In genomic region chr5:65820373-65820772, GRCh38 we compare ENCODE assay signal across 12 cellular contexts.
DNase-seq lines count a peak whose midpoint lies in the region; ATAC-seq and TF ChIP-seq lines count a peak whose summit lies in the region.
"Had no signal": no experiment of that assay in that cellular context is flagged by ENCODE, and none has a peak within 500 bp of the region (broad histone marks: within the 10 kb centered on the region; RNA-seq: fewer than 3 reads in every experiment).

No MANE protein-coding gene starts in this region.

- no peaks in the 10 kb centered on the region for H3K79me2 ChIP-seq in GM23338 (replicated peaks; ENCODE audit: insufficient read depth)

- H3K27me3 ChIP-seq in A673 (replicated peaks; ENCODE audit: insufficient read depth, low read depth, low read length, poor library complexity) (no peaks in the 10 kb centered on the region), GM23338 (ENCODE audit: insufficient read depth) (no peaks in the 10 kb centered on the region), dorsolateral prefrontal cortex (no peaks in the 10 kb centered on the region)

- H3K4me3 ChIP-seq in A673 (ENCODE audit: low read depth, low read length, poor library complexity, severe bottlenecking) = no peak overlapping the region
- H3K4me3 ChIP-seq in GM23338 = no peak overlapping the region
- H3K4me3 ChIP-seq in dorsolateral prefrontal cortex = peak overlapping the region in 9 of 59 donors; percentile 4 to 53 (median 46)
- H3K4me3 ChIP-seq: HAP-1 had no signal

- H3K4me1 Mint-ChIP-seq in GM23338 = peaks cover 20% of the 10 kb centered on the region

- no peak overlapping the region for H3K4me2 ChIP-seq in GM23338

- no peaks in the 10 kb centered on the region for H3F3A ChIP-seq in GM23338 (replicated peaks; ENCODE audit: low read depth)

- no peak for TF ChIP-seq CTCF in A673 (conservative IDR thresholded peaks at IDR 0.05; ENCODE audit: low read depth, low read length)
- no peak for TF ChIP-seq CTCF in GM23338 (conservative IDR thresholded peaks at IDR 0.05; ENCODE audit: low read depth in 2 of 2)
- no peak for TF ChIP-seq CTCF in dorsolateral prefrontal cortex (IDR thresholded peaks at IDR 0.05 in 54 of 56, conservative IDR thresholded peaks at IDR 0.05 in 2 of 56; ENCODE audit: low read depth in 1 of 56, partially characterized antibody in 56 of 56)

- H4K20me1 ChIP-seq in GM23338 (replicated peaks; ENCODE audit: insufficient read depth) = peaks cover 11% of the 10 kb centered on the region; the same call in 1 of the 2 replicates

- intact Hi-C loops in A673 (cut with micrococcal nuclease; ENCODE audit: unreplicated experiment) = no loop called here
- intact Hi-C loops in dorsolateral prefrontal cortex (cut with DNase I) = no loop called here

- H3K27ac ChIP-seq in A673 (ENCODE audit: low read depth, low read length, poor library complexity, severe bottlenecking) (no peak overlapping the region), GM23338 (ENCODE audit: low read depth) (peak overlapping the region; percentile 36; the same call in 1 of the 2 replicates), dorsolateral prefrontal cortex (peak overlapping the region in 55 of 59 donors; percentile 38 to 98 (median 91)), caudate nucleus (ENCODE audit: low read depth, low read length) (no peak overlapping the region)
- H3K27ac ChIP-seq: C4-2B had no signal

- no peak for ATAC-seq in GM23338

- no peaks in the 10 kb centered on the region for H3K9me3 ChIP-seq in A673 (ENCODE audit: low read depth, low read length, poor library complexity, severe bottlenecking)
- H3K9me3 ChIP-seq: Caco-2, HAP-1 had no signal

- POLR2A ChIA-PET in A673 (lab: Charles Lee; ENCODE audit: low non-redundant PET) = no interaction called here

- DNase-seq in A673 (ENCODE audit: low spot score) (peak; percentile 9), GM23338 (ENCODE audit: low spot score) (no peak), dorsolateral prefrontal cortex (no peak), pons (ENCODE audit: low spot score) (peak; percentile 53), NAMALWA (ENCODE audit: low spot score) (no peak), hippocampal formation (lab: John Stamatoyannopoulos, UW) (no peak), caudate nucleus (lab: John Stamatoyannopoulos, UW) (no peak)
- DNase-seq: AML-193; Caco-2; CD4-positive, alpha-beta T cell had no signal

- no peak overlapping the region for H2AFZ ChIP-seq in GM23338

- H3K27me3 Mint-ChIP-seq in GM23338 (ENCODE audit: insufficient read depth, low read depth, poor library complexity) = peaks cover 1% of the 10 kb centered on the region
- H3K27me3 Mint-ChIP-seq: CD4-positive, alpha-beta T cell had no signal

- H3K36me3 ChIP-seq in A673 (ENCODE audit: insufficient read depth, low read length, poor library complexity, severe bottlenecking) (peaks cover 4% of the 10 kb centered on the region), GM23338 (ENCODE audit: insufficient read depth) (peaks cover 20% of the 10 kb centered on the region; the same call in 1 of the 2 replicates)

- CTCF ChIA-PET in A673 (lab: Charles Lee) = no interaction called here

- peaks cover 39% of the 10 kb centered on the region for H3K36me3 Mint-ChIP-seq in GM23338 (ENCODE audit: low read depth)

- no peaks in the 10 kb centered on the region for H3K9me3 Mint-ChIP-seq in GM23338
- H3K9me3 Mint-ChIP-seq: CD4-positive, alpha-beta T cell had no signal

- 0 out of 2 replicates have a peak overlapping the region, but pooled peaks have one; percentile 20 for H3K27ac Mint-ChIP-seq in GM23338
- H3K27ac Mint-ChIP-seq: CD4-positive, alpha-beta T cell had no signal

- BruUV-seq in A673 (replicated peaks; lab: Mats Ljungman, UMichigan) = no TSS peak

- H3K4me3 Mint-ChIP-seq in GM23338 = no peak overlapping the region
- H3K4me3 Mint-ChIP-seq: CD4-positive, alpha-beta T cell had no signal

- H3K4me1 ChIP-seq in A673 (ENCODE audit: insufficient read depth, low read length, poor library complexity, severe bottlenecking) = no peaks in the 10 kb centered on the region
- H3K4me1 ChIP-seq in GM23338 (ENCODE audit: insufficient read depth) = peaks cover 9% of the 10 kb centered on the region; the same call in 1 of the 2 replicates

- no peaks in the 10 kb centered on the region for H3K9me2 ChIP-seq in GM23338 (ENCODE audit: insufficient read depth)

TF ChIP-seq in GM23338, 12 proteins besides CTCF, POLR2A, EP300 and RAD21 (continues in another document):
- TF ChIP-seq ZNF114 (CRISPR knock-in tag; IDR thresholded peaks at IDR 0.05) = no peak
- TF ChIP-seq, protein P1, sequence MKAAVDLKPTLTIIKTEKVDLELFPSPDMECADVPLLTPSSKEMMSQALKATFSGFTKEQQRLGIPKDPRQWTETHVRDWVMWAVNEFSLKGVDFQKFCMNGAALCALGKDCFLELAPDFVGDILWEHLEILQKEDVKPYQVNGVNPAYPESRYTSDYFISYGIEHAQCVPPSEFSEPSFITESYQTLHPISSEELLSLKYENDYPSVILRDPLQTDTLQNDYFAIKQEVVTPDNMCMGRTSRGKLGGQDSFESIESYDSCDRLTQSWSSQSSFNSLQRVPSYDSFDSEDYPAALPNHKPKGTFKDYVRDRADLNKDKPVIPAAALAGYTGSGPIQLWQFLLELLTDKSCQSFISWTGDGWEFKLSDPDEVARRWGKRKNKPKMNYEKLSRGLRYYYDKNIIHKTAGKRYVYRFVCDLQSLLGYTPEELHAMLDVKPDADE (IDR thresholded peaks at IDR 0.05) = no peak
- TF ChIP-seq POLR2AphosphoS5 (IDR thresholded peaks at IDR 0.05; ENCODE audit: low read depth) = no peak
- no peak for TF ChIP-seq REST (IDR thresholded peaks at IDR 0.05; ENCODE audit: unreplicated experiment)
- no peak for TF ChIP-seq STAT1 (IDR thresholded peaks at IDR 0.05; ENCODE audit: unreplicated experiment)

Comparison
In these comparisons a context has a peak if more than half of its experiments do, and no peak if none do; other contexts are left out.
1. DNase-seq: peak in A673 (single experiment) and pons (single experiment); none in GM23338 (single experiment), dorsolateral prefrontal cortex (0 of 10), NAMALWA (single experiment), hippocampal formation (0 of 2) and caudate nucleus (0 of 61).
2. H3K27ac ChIP-seq: peak in GM23338 (single experiment) and dorsolateral prefrontal cortex (55 of 59); none in A673 (single experiment) and caudate nucleus (single experiment).